In genomic region chr7:130486114-130486962, GRCh38 we compare ENCODE assay signal across 1 cellular context.
TF ChIP-seq lines count a peak whose summit lies in the region.

No MANE protein-coding gene starts in this region.

TF ChIP-seq in HepG2, 621 proteins besides CTCF, POLR2A, EP300 and RAD21 (continued from another document and continues in another):
- TF ChIP-seq HOMEZ (CRISPR knock-in tag; IDR thresholded peaks at IDR 0.05; ENCODE audit: low read depth) (peak; percentile 78; the same call in 1 of the 2 replicates), DMAP1 (CRISPR knock-in tag; IDR thresholded peaks at IDR 0.05) (peak; percentile 76), MEIS2 (CRISPR knock-in tag; IDR thresholded peaks at IDR 0.05) (no peak; the same call in none of the 2 replicates), KMT2B (CRISPR knock-in tag; IDR thresholded peaks at IDR 0.05) (peak; percentile 52), ZNF383 (CRISPR knock-in tag; IDR thresholded peaks at IDR 0.05; ENCODE audit: borderline replicate concordance) (no peak), ZNF639 (CRISPR knock-in tag; conservative IDR thresholded peaks at IDR 0.05) (0 out of 2 replicates have a peak, but pooled peaks have one; percentile 50), HNRNPL (IDR thresholded peaks at IDR 0.05; ENCODE audit: low read depth, low read length) (0 out of 2 replicates have a peak, but pooled peaks have one; percentile 7), POGZ (CRISPR knock-in tag; IDR thresholded peaks at IDR 0.05) (peak; percentile 98), ZNF572 (CRISPR knock-in tag; IDR thresholded peaks at IDR 0.05) (0 out of 2 replicates have a peak, but pooled peaks have one; percentile 17), HNF4A (CRISPR knock-in tag; IDR thresholded peaks at IDR 0.05) (peak; percentile 18; the same call in 1 of the 2 replicates), ZXDC (CRISPR knock-in tag; IDR thresholded peaks at IDR 0.05) (no peak), ETV5 (CRISPR knock-in tag; IDR thresholded peaks at IDR 0.05; ENCODE audit: borderline replicate concordance) (no peak; the same call in 1 of the 2 replicates), ZNF362 (CRISPR knock-in tag; IDR thresholded peaks at IDR 0.05; ENCODE audit: borderline replicate concordance) (peak; percentile 25; the same call in 1 of the 2 replicates), ZNF768 (CRISPR knock-in tag; IDR thresholded peaks at IDR 0.05) (peak; percentile 64; the same call in 1 of the 2 replicates), ZFP1 (CRISPR knock-in tag; IDR thresholded peaks at IDR 0.05) (peak; percentile 54; the same call in 1 of the 2 replicates), ZSCAN9 (CRISPR knock-in tag; IDR thresholded peaks at IDR 0.05; ENCODE audit: borderline replicate concordance) (peak; percentile 81), GFI1 (CRISPR knock-in tag; IDR thresholded peaks at IDR 0.05; ENCODE audit: borderline replicate concordance) (0 out of 2 replicates have a peak, but pooled peaks have one; percentile 49), FOXO4 (CRISPR knock-in tag; conservative IDR thresholded peaks at IDR 0.05) (no peak), ZNF501 (CRISPR knock-in tag; IDR thresholded peaks at IDR 0.05) (peak; percentile 84), XRCC5 (optimal IDR thresholded peaks at IDR 0.05; ENCODE audit: low read length) (peak; percentile 80), ZSCAN25 (CRISPR knock-in tag; IDR thresholded peaks at IDR 0.05) (0 out of 2 replicates have a peak, but pooled peaks have one; percentile 41), ARNT (IDR thresholded peaks at IDR 0.05) (no peak), DBP (CRISPR knock-in tag; IDR thresholded peaks at IDR 0.05; ENCODE audit: not compliant biosample characterization) (no peak), ERF (CRISPR knock-in tag; IDR thresholded peaks at IDR 0.05) (peak; percentile 93), ATF2 (CRISPR knock-in tag; IDR thresholded peaks at IDR 0.05) (peak; percentile 78; the same call in 1 of the 2 replicates), AHR (CRISPR knock-in tag; IDR thresholded peaks at IDR 0.05) (peak; percentile 80), ZNF800 (CRISPR knock-in tag; IDR thresholded peaks at IDR 0.05) (no peak), ZNF276 (CRISPR knock-in tag; IDR thresholded peaks at IDR 0.05; ENCODE audit: low read depth) (peak; percentile 27; the same call in 1 of the 2 replicates), CEBPB (IDR thresholded peaks at IDR 0.05; ENCODE audit: borderline replicate concordance, low read depth, low read length) (no peak), POLR2AphosphoS5 (IDR thresholded peaks at IDR 0.05; ENCODE audit: low read depth, low read length) (peak; percentile 47; the same call in 1 of the 2 replicates), ZNF30 (CRISPR knock-in tag; IDR thresholded peaks at IDR 0.05) (no peak), ZNF18 (CRISPR knock-in tag; IDR thresholded peaks at IDR 0.05; ENCODE audit: insufficient replicate concordance) (no peak), HOXA5 (CRISPR knock-in tag; IDR thresholded peaks at IDR 0.05) (no peak), ZNF510 (CRISPR knock-in tag; IDR thresholded peaks at IDR 0.05; ENCODE audit: low read depth) (no peak), PAXIP1 (CRISPR knock-in tag; conservative IDR thresholded peaks at IDR 0.05) (no peak), ZNF567 (CRISPR knock-in tag; IDR thresholded peaks at IDR 0.05; ENCODE audit: borderline replicate concordance) (0 out of 2 replicates have a peak, but pooled peaks have one; percentile 65)
